In genomic region chr20:23304616-23305015, GRCh38 we compare ENCODE assay signal across 17 cellular contexts. TPM values are rescaled to one million over a fixed set of nuclear protein-coding genes. Genes with fewer than 3 reads are reported as not detected.
DNase-seq lines count a peak whose midpoint lies in the region; ATAC-seq and TF ChIP-seq lines count a peak whose summit lies in the region.
"Had no signal": no experiment of that assay in that cellular context is flagged by ENCODE, and none has a peak within 500 bp of the region (broad histone marks: within the 10 kb centered on the region; RNA-seq: fewer than 3 reads in every experiment).

No MANE protein-coding gene starts in this region.

- TF ChIP-seq POLR2A in Peyer's patch (IDR thresholded peaks at IDR 0.05) (no peak), esophagus squamous epithelium (IDR thresholded peaks at IDR 0.05) (no peak), testis (IDR thresholded peaks at IDR 0.05) (no peak)

- H3K4me1 ChIP-seq in DND-41 (ENCODE audit: insufficient read depth, low read length) (no peaks in the 10 kb centered on the region), Peyer's patch (no peaks in the 10 kb centered on the region), esophagus squamous epithelium (no peaks in the 10 kb centered on the region), testis (peaks cover 4% of the 10 kb centered on the region)
- H3K4me1 ChIP-seq: HAP-1 had no signal

- DNase-seq in DND-41 = no peak
- DNase-seq in Peyer's patch = peak in 2 of 3 donors; percentile 38 to 43
- no peak for DNase-seq in esophagus squamous epithelium (lab: John Stamatoyannopoulos, UW)
- DNase-seq in testis = no peak
- DNase-seq in left lobe of liver (ENCODE audit: low spot score) = no peak
- DNase-seq in left colon = no peak
- no peak for DNase-seq in activated T-cell treated with anti-CD3 and anti-CD28 coated beads, Interleukin-2, amount 50 U/mL, for 48 hours
- DNase-seq: ACHN, Karpas-422, MM.1S, NCI-H1092, NCI-H1694, NCI-H2081 treated with DMSO at 0.1 percent for 48 hours, NCI-H446 treated with DMSO at 0.1 percent for 48 hours had no signal

- intact Hi-C loops in esophagus squamous epithelium (cut with DNase I) (no loop called here), testis (cut with DNase I; ENCODE audit: low total_unique reads) (no loop called here), left colon (cut with DNase I, micrococcal nuclease) (no loop called here)

- H4K20me1 ChIP-seq in DND-41 (ENCODE audit: insufficient read depth, low read length) = no peaks in the 10 kb centered on the region

- WGBS in esophagus squamous epithelium, 2 donors = 79 to 88% methylated on average over 15 of the region's 16 CpGs
- WGBS in testis, 2 donors = 89 to 93% methylated on average over 16 of the region's 16 CpGs

- no peak overlapping the region for H3K4me2 ChIP-seq in DND-41 (ENCODE audit: insufficient read depth, low read length)

- H3K36me3 ChIP-seq in DND-41 (ENCODE audit: insufficient read depth, low read length) = no peaks in the 10 kb centered on the region
- no peaks in the 10 kb centered on the region for H3K36me3 ChIP-seq in Peyer's patch
- no peaks in the 10 kb centered on the region for H3K36me3 ChIP-seq in esophagus squamous epithelium
- no peaks in the 10 kb centered on the region for H3K36me3 ChIP-seq in testis (ENCODE audit: low read depth, missing control alignments)
- H3K36me3 ChIP-seq: HAP-1 had no signal

- TF ChIP-seq CTCF in DND-41 (IDR thresholded peaks at IDR 0.05; ENCODE audit: borderline replicate concordance, extremely low read depth, low read length, poor library complexity, severe bottlenecking) (no peak), Peyer's patch (IDR thresholded peaks at IDR 0.05) (no peak), esophagus squamous epithelium (IDR thresholded peaks at IDR 0.05) (no peak), testis (IDR thresholded peaks at IDR 0.05) (no peak)

- H3K79me2 ChIP-seq in DND-41 (ENCODE audit: insufficient read depth, low read length) = no peaks in the 10 kb centered on the region

- H3K9me3 ChIP-seq in DND-41 (ENCODE audit: insufficient read depth, low read length, severe bottlenecking) (no peaks in the 10 kb centered on the region), Peyer's patch (no peaks in the 10 kb centered on the region), esophagus squamous epithelium (no peaks in the 10 kb centered on the region), testis (no peaks in the 10 kb centered on the region)
- H3K9me3 ChIP-seq: HAP-1 had no signal

- ATAC-seq in DND-41 (ENCODE audit: insufficient read depth, low read depth) (no peak), left lobe of liver (no peak), left colon (no peak)
- ATAC-seq: Panc1 had no signal

- H3K27me3 ChIP-seq in DND-41 (ENCODE audit: insufficient read depth, low read length, poor library complexity) (no peaks in the 10 kb centered on the region), Peyer's patch (no peaks in the 10 kb centered on the region), esophagus squamous epithelium (no peaks in the 10 kb centered on the region), testis (no peaks in the 10 kb centered on the region)

- 0 out of 2 replicates have a peak overlapping the region, but pooled peaks have one; percentile 11 for H2AFZ ChIP-seq in DND-41 (ENCODE audit: low read depth, low read length)

- H3K4me3 ChIP-seq in DND-41 (ENCODE audit: low read depth in 1 of 2, low read length in 2 of 2) (no peak overlapping the region), Peyer's patch (no peak overlapping the region), esophagus squamous epithelium (peak overlapping the region in 1 of 4 donors; percentile 2), testis (no peak overlapping the region)
- H3K4me3 ChIP-seq: HAP-1 had no signal

- H3K9ac ChIP-seq in DND-41 (ENCODE audit: low read depth, low read length) = no peak overlapping the region

- H3K27ac ChIP-seq in DND-41 (ENCODE audit: low read length) (no peak overlapping the region), Peyer's patch (peak overlapping the region in 2 of 4 donors; percentile 22 to 62), esophagus squamous epithelium (peak overlapping the region in 3 of 4 donors; percentile 22 to 85 (median 56)), testis (peak overlapping the region; percentile 34 to 59)
- H3K27ac ChIP-seq: HL-60 had no signal

RNA-seq across cellular contexts. Expression of gene NXT1, which starts 46.0 kb away (rescaled TPM):
- total RNA-seq in Peyer's patch (10 to 100 TPM in 1 of 4 donors, 1 to 10 TPM in 3; 5.4 to 23.1 (median 7.9) TPM), esophagus squamous epithelium (10 to 100 TPM; 21.3 to 43.0 (median 38.0) TPM), testis (10 to 100 TPM; 40.3 to 48.0 TPM), left lobe of liver (2.6 TPM), left colon (10 to 100 TPM in 1 of 2 donors, 1 to 10 TPM in 1; 8.5 to 10.0 TPM)
- polyA plus RNA-seq in testis (ENCODE audit: insufficient read depth, low read depth, low replicate concordance) = 26.3 TPM

RNA-seq across cellular contexts. Expression of gene GZF1, which starts 57.4 kb away (rescaled TPM):
- total RNA-seq in Peyer's patch (10 to 100 TPM in 1 of 4 donors, 1 to 10 TPM in 3; 5.8 to 14.5 (median 7.9) TPM), esophagus squamous epithelium (10 to 100 TPM in 1 of 4 donors, 1 to 10 TPM in 3; 3.4 to 11.8 (median 5.1) TPM), testis (10 to 100 TPM; 46.1 to 47.4 TPM), left lobe of liver (4.4 TPM), left colon (10 to 100 TPM in 1 of 2 donors, 1 to 10 TPM in 1; 8.3 to 10.2 TPM)
- 32.4 TPM for polyA plus RNA-seq in testis (ENCODE audit: insufficient read depth, low read depth, low replicate concordance)

Comparison
In these comparisons a context has a peak if more than half of its experiments do, and no peak if none do; other contexts are left out.
1. DNase-seq: peak in Peyer's patch (2 of 3); none in DND-41 (single experiment), esophagus squamous epithelium (single experiment), testis (single experiment), left lobe of liver (single experiment), left colon (0 of 2) and activated T-cell treated with anti-CD3 and anti-CD28 coated beads, Interleukin-2, amount 50 U/mL, for 48 hours (0 of 2).